ENCODE assay signal across 12 cellular contexts in the genomic region with DNA sequence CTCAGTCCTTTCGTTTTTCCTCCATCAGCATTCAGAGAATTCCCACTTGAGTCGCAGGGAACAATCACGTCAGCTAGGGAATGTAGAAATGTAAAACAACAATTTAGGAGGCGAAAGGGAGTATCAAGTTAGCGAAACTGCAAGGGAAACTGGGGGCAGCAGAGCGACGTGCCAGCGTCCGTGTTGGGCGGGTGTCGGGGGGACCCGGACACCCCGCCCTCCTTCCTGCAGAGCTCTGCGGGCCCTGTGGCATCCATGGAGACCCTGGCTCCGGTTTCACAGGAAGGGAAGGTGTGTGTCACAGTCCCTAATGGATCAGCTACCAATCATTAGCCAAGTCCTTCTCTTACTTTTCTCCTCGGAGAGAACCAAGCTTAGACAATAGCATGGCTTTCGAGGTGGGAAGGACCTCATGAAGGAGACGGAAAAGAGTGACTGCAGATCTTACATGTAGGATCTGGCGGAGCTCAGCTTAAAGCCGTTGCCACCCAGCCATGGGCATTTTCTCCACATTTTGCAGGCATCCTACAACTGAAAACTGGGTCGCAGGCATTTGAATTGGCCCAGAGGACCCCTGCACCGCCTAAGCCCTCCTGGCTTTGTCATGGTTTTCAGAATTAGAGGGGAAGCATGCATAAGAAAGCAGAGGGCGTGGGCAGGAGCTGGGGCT. TPM values are rescaled to one million over a fixed set of nuclear protein-coding genes. Genes with fewer than 3 reads are reported as not detected.
DNase-seq lines count a peak whose midpoint lies in the region; ATAC-seq and TF ChIP-seq lines count a peak whose summit lies in the region.
"Had no signal": no experiment of that assay in that cellular context is flagged by ENCODE, and none has a peak within 500 bp of the region (broad histone marks: within the 10 kb centered on the region; RNA-seq: fewer than 3 reads in every experiment).

No MANE protein-coding gene starts in this region.

- H3K4me1 Mint-ChIP-seq in activated CD4-positive, alpha-beta T cell treated with anti-CD3 and anti-CD28 coated beads for 36 hours = peaks cover 3% of the 10 kb centered on the region

- H3K4me3 Mint-ChIP-seq in activated CD4-positive, alpha-beta T cell treated with anti-CD3 and anti-CD28 coated beads for 36 hours = no peak overlapping the region
- H3K4me3 Mint-ChIP-seq: activated T-helper 1 cell treated with anti-CD3 and anti-CD28 coated beads, Interleukin-12 subunit alpha, Interleukin-12 subunit beta, Interleukin-2, Interleukin-4 antibody, amounts not matched to agents 30 ng/mL and 10 ng/mL and 1 ng/mL, durations not matched to agents 14 hours and 24 hours and 36 hours had no signal

- H3K9me3 ChIP-seq in spleen = no peaks in the 10 kb centered on the region

- no peak for ATAC-seq in activated CD4-positive, alpha-beta T cell treated with anti-CD3 and anti-CD28 coated beads for 36 hours
- no peak for ATAC-seq in activated CD4-positive, CD25-positive, alpha-beta regulatory T cell treated with anti-CD3 and anti-CD28 coated beads, Interleukin-2, amount 50 U/mL, for 24 hours

- DNase-seq in NCI-H2227 (lab: John Stamatoyannopoulos, UW; ENCODE audit: unreplicated experiment) (peak; percentile 92), fibroblast of pulmonary artery (ENCODE audit: low read depth) (peak; percentile 0), mesendoderm (peak; percentile 97), spleen (no peak), superior temporal gyrus (ENCODE audit: extremely low spot score) (no peak), Kasumi-1 (lab: John Stamatoyannopoulos, UW) (no peak)
- no peak for DNase-seq in activated CD4-positive, alpha-beta T cell treated with anti-CD3 and anti-CD28 coated beads for 36 hours
- DNase-seq: DMS153; effector CD8-positive, alpha-beta T cell; NCI-H1105 had no signal

- TF ChIP-seq CTCF in fibroblast of pulmonary artery (IDR thresholded peaks at IDR 0.05; ENCODE audit: low read length, missing control alignments) (no peak), spleen (IDR thresholded peaks at IDR 0.05 in 8 of 11, conservative IDR thresholded peaks at IDR 0.05 in 3 of 11) (no peak)

- H3K27ac ChIP-seq in mesendoderm (ENCODE audit: low read depth, low read length) (peak overlapping the region; percentile 64), spleen (no peak overlapping the region)

- no peak overlapping the region for H3K4ac ChIP-seq in mesendoderm (ENCODE audit: low read depth, low read length)

- no peaks in the 10 kb centered on the region for H3K27me3 ChIP-seq in mesendoderm (ENCODE audit: insufficient read depth, low read length, poor library complexity)
- peaks cover 0 to 10% (median 0%) of the 10 kb centered on the region in 7 donors for H3K27me3 ChIP-seq in spleen (replicated peaks in 1 of 7)

- no peak overlapping the region for H4K8ac ChIP-seq in mesendoderm (ENCODE audit: low read depth, low read length)

- H3K79me1 ChIP-seq in mesendoderm (ENCODE audit: low read length) = no peaks in the 10 kb centered on the region

- peak overlapping the region; percentile 46 for H3K18ac ChIP-seq in mesendoderm (ENCODE audit: low read length)

- no peaks in the 10 kb centered on the region for H3K36me3 Mint-ChIP-seq in activated CD4-positive, alpha-beta T cell treated with anti-CD3 and anti-CD28 coated beads for 36 hours (ENCODE audit: low read depth)

- no peak overlapping the region for H2AK5ac ChIP-seq in mesendoderm (ENCODE audit: low read length)

- POLR2A ChIA-PET in activated CD4-positive, alpha-beta T cell treated with anti-CD3 and anti-CD28 coated beads for 36 hours (lab: Charles Lee) = no interaction called here

- H4K5ac ChIP-seq in mesendoderm (ENCODE audit: low read length) = no peak overlapping the region

- H3K79me2 ChIP-seq in mesendoderm (ENCODE audit: control insufficient read depth, insufficient read depth, low read length) = no peaks in the 10 kb centered on the region

- no peak overlapping the region for H2BK5ac ChIP-seq in mesendoderm (ENCODE audit: low read length)

- H3K4me1 ChIP-seq in mesendoderm (ENCODE audit: control insufficient read depth, low read depth, low read length) = peaks cover 1% of the 10 kb centered on the region
- peaks cover 0 to 6% (median 0%) of the 10 kb centered on the region in 6 donors for H3K4me1 ChIP-seq in spleen

- no peak for TF ChIP-seq POLR2A in spleen (IDR thresholded peaks at IDR 0.05)

- H3K9me3 Mint-ChIP-seq in activated CD4-positive, alpha-beta T cell treated with anti-CD3 and anti-CD28 coated beads for 36 hours (ENCODE audit: low read depth) = no peaks in the 10 kb centered on the region
- H3K9me3 Mint-ChIP-seq: activated T-helper 1 cell treated with anti-CD3 and anti-CD28 coated beads, Interleukin-12 subunit alpha, Interleukin-12 subunit beta, Interleukin-2, Interleukin-4 antibody, amounts not matched to agents 30 ng/mL and 10 ng/mL and 1 ng/mL, durations not matched to agents 14 hours and 24 hours and 36 hours had no signal

- intact Hi-C loops in spleen (cut with DNase I; ENCODE audit: low total_unique reads) = no loop called here
- intact Hi-C loops in activated CD4-positive, alpha-beta T cell treated with anti-CD3 and anti-CD28 coated beads for 36 hours (cut with DNase I, micrococcal nuclease) = no loop called here

- CTCF ChIA-PET in activated CD4-positive, alpha-beta T cell treated with anti-CD3 and anti-CD28 coated beads for 36 hours (lab: Charles Lee) = interaction anchor here (0.7 kb wide), 1 partner anchor 48 kb away, joined by 3 read pairs; no protein-coding TSS in a partner anchor

- peak overlapping the region; percentile 31 for H3K4me2 ChIP-seq in mesendoderm (ENCODE audit: low read length)

- H3K27ac Mint-ChIP-seq in activated CD4-positive, alpha-beta T cell treated with anti-CD3 and anti-CD28 coated beads for 36 hours = no peak overlapping the region
- H3K27ac Mint-ChIP-seq: activated T-helper 1 cell treated with anti-CD3 and anti-CD28 coated beads, Interleukin-12 subunit alpha, Interleukin-12 subunit beta, Interleukin-2, Interleukin-4 antibody, amounts not matched to agents 30 ng/mL and 10 ng/mL and 1 ng/mL, durations not matched to agents 14 hours and 24 hours and 36 hours had no signal

- H3K4me3 ChIP-seq in fibroblast of pulmonary artery (replicated peaks; ENCODE audit: low read depth, low read length) (no peak overlapping the region), mesendoderm (ENCODE audit: low read length) (no peak overlapping the region), spleen (peak overlapping the region in 6 of 8 donors; percentile 10 to 60 (median 18))

- H2BK120ac ChIP-seq in mesendoderm (ENCODE audit: low read depth, low read length) = no peak overlapping the region

- H3K56ac ChIP-seq in mesendoderm (ENCODE audit: low read length) = peak overlapping the region; percentile 85

- no peak overlapping the region for H2BK15ac ChIP-seq in mesendoderm (replicated peaks; ENCODE audit: low read depth)

- no CpG with 5 or more reads among the region's 23 CpGs for WGBS in mesendoderm (ENCODE audit: extremely low coverage, insufficient coverage, low lambda C conversion rate)
- WGBS in spleen, 5 donors = 6 to 10% (median 7%) methylated on average over 23 of the region's 23 CpGs

- H3K36me3 ChIP-seq in mesendoderm (ENCODE audit: control insufficient read depth, insufficient read depth, low read length) = no peaks in the 10 kb centered on the region
- no peaks in the 10 kb centered on the region for H3K36me3 ChIP-seq in spleen

- H3K27me3 Mint-ChIP-seq in activated CD4-positive, alpha-beta T cell treated with anti-CD3 and anti-CD28 coated beads for 36 hours = peaks cover 7% of the 10 kb centered on the region

- H3K23ac ChIP-seq in mesendoderm (ENCODE audit: low read length) = no peak overlapping the region

- H3K9ac ChIP-seq in mesendoderm (ENCODE audit: low read length) = peak overlapping the region; percentile 57

RNA-seq across cellular contexts. Expression of gene SOX11, which starts 33.7 kb away (rescaled TPM):
- 9.9 TPM for polyA plus RNA-seq in mesendoderm (2013, experiment 1 of 2)
- 10.1 TPM for polyA plus RNA-seq in mesendoderm (2013, experiment 2 of 2)
- total RNA-seq in spleen = under 1 TPM; 0.23 to 0.92 (median 0.32) TPM
- polyA plus RNA-seq in spleen = under 1 TPM; 0.09 to 0.32 (median 0.26) TPM
- total RNA-seq in activated CD4-positive, alpha-beta T cell treated with anti-CD3 and anti-CD28 coated beads for 36 hours = not detected
- total RNA-seq: activated T-helper 1 cell treated with anti-CD3 and anti-CD28 coated beads, Interleukin-12 subunit alpha, Interleukin-12 subunit beta, Interleukin-2, Interleukin-4 antibody, amounts not matched to agents 30 ng/mL and 10 ng/mL and 1 ng/mL, durations not matched to agents 14 hours and 24 hours and 36 hours had no signal

Comparison
In these comparisons a context has a peak if more than half of its experiments do, and no peak if none do; other contexts are left out.
1. DNase-seq: peak in NCI-H2227 (single experiment), fibroblast of pulmonary artery (single experiment) and mesendoderm (single experiment); none in spleen (single experiment), activated CD4-positive, alpha-beta T cell treated with anti-CD3 and anti-CD28 coated beads for 36 hours (single experiment), superior temporal gyrus (single experiment) and Kasumi-1 (0 of 2).
2. H3K4me3 ChIP-seq: peak in spleen (6 of 8); none in fibroblast of pulmonary artery (single experiment) and mesendoderm (single experiment).